Comparison of ENCODE assay signal across 8 cellular contexts in genomic region chr10:88934900-88935672, GRCh38. TPM values are rescaled to one million over a fixed set of nuclear protein-coding genes. Genes with fewer than 3 reads are reported as not detected.
DNase-seq lines count a peak whose midpoint lies in the region; ATAC-seq and TF ChIP-seq lines count a peak whose summit lies in the region.

No MANE protein-coding gene starts in this region.

- CTCF ChIA-PET in AG04449 (lab: Yijun Ruan, JAX), result interaction anchor here (0.6 to 15.5 kb wide), 48 partner anchors 11 to 372 kb away, joined by 3 to 1009 read pairs (median 5); partner anchors contain the start of genes ANKRD22, CH25H and FAS

- peak overlapping the region in 1 of 5 donors; percentile 11 for H3K9ac ChIP-seq in subcutaneous abdominal adipose tissue (ENCODE audit: low read length in 5 of 5)

- POLR2A ChIA-PET in AG04449 (lab: Yijun Ruan, JAX), result interaction anchor here (1.0 kb wide), 1 partner anchor 284 kb away, joined by 3 read pairs; no protein-coding TSS in a partner anchor

- H3K27ac ChIP-seq in RWPE2 (ENCODE audit: poor library complexity, severe bottlenecking) (no peak overlapping the region), neutrophil (peak overlapping the region; percentile 9), subcutaneous abdominal adipose tissue (ENCODE audit: low read depth, low read length) (peak overlapping the region; percentile 42)

- ATAC-seq in GM18909 (IDR thresholded peaks at IDR 0.05; ENCODE audit: poor library complexity, unreplicated experiment), result peak; percentile 45
- ATAC-seq in RWPE2 (ENCODE audit: low read depth), result peak; percentile 71

- no peaks in the 10 kb centered on the region for H3K27me3 ChIP-seq in RWPE2 (ENCODE audit: insufficient read depth, poor library complexity, severe bottlenecking)
- no peaks in the 10 kb centered on the region for H3K27me3 ChIP-seq in neutrophil
- H3K27me3 ChIP-seq in subcutaneous abdominal adipose tissue (ENCODE audit: control insufficient read depth in 5 of 5, insufficient read depth in 4 of 5, low read length in 5 of 5), result no peaks in the 10 kb centered on the region

- H3K9me3 ChIP-seq in RWPE2 (ENCODE audit: severe bottlenecking) (no peaks in the 10 kb centered on the region), neutrophil (no peaks in the 10 kb centered on the region), subcutaneous abdominal adipose tissue (ENCODE audit: control insufficient read depth in 5 of 5, low read length in 5 of 5) (no peaks in the 10 kb centered on the region)

- H3K4me1 ChIP-seq in RWPE2 (ENCODE audit: insufficient read depth, poor library complexity, severe bottlenecking), result peaks cover 3% of the 10 kb centered on the region
- peaks cover 14 to 19% of the 10 kb centered on the region in 2 experiments for H3K4me1 ChIP-seq in neutrophil (ENCODE audit: control insufficient read depth in 1 of 2, insufficient read depth in 1 of 2, low read depth in 1 of 2, low read length in 1 of 2)
- H3K4me1 ChIP-seq in subcutaneous abdominal adipose tissue (ENCODE audit: control insufficient read depth in 5 of 5, insufficient read depth in 5 of 5, low read length in 5 of 5), result peaks cover 2 to 23% (median 20%) of the 10 kb centered on the region in 5 donors

- TF ChIP-seq CTCF in AG04449 (IDR thresholded peaks at IDR 0.05; ENCODE audit: insufficient read depth, low read length, missing control alignments), result peak; percentile 81
- TF ChIP-seq CTCF in RWPE2 (IDR thresholded peaks at IDR 0.05; ENCODE audit: poor library complexity, severe bottlenecking), result peak; percentile 93
- TF ChIP-seq CTCF in fibroblast of villous mesenchyme (IDR thresholded peaks at IDR 0.05; ENCODE audit: insufficient read depth, low read depth, low read length), result peak; percentile 90
- TF ChIP-seq CTCF in neutrophil (IDR thresholded peaks at IDR 0.05), result peak; percentile 86

- no peak overlapping the region for H3K4me3 ChIP-seq in AG04449 (ENCODE audit: low read depth, low read length)
- no peak overlapping the region for H3K4me3 ChIP-seq in RWPE2 (ENCODE audit: severe bottlenecking)
- H3K4me3 ChIP-seq in fibroblast of villous mesenchyme (ENCODE audit: low read depth, low read length), result no peak overlapping the region
- no peak overlapping the region for H3K4me3 ChIP-seq in neutrophil (ENCODE audit: low read depth in 1 of 2, low read length in 1 of 2)
- peak overlapping the region in 1 of 5 donors; percentile 25 for H3K4me3 ChIP-seq in subcutaneous abdominal adipose tissue (ENCODE audit: low read depth in 1 of 5, low read length in 5 of 5)

- H3K36me3 ChIP-seq in RWPE2 (ENCODE audit: low read depth) (no peaks in the 10 kb centered on the region), neutrophil (no peaks in the 10 kb centered on the region), subcutaneous abdominal adipose tissue (ENCODE audit: control insufficient read depth in 5 of 5, insufficient read depth in 5 of 5, low read length in 5 of 5) (peaks cover 3 to 32% (median 16%) of the 10 kb centered on the region in 5 donors)

- no peak for DNase-seq in AG04449 (ENCODE audit: low read depth, low spot score)
- peak; percentile 84 for DNase-seq in LoVo (ENCODE audit: low spot score)
- DNase-seq in RWPE2 (ENCODE audit: low spot score), result no peak
- DNase-seq in activated effector memory CD4-positive, alpha-beta T cell treated with Interleukin-2 at 50 U/mL for 16 hours, result peak; percentile 55
- DNase-seq in fibroblast of villous mesenchyme (ENCODE audit: low read depth), result peak; percentile 87

RNA-seq across cellular contexts. Expression of gene ACTA2, which starts 17.5 kb away (rescaled TPM):
- 2,403 and 2,598 TPM in 2 replicates for total RNA-seq in fibroblast of villous mesenchyme

RNA-seq across cellular contexts. Expression of gene STAMBPL1, which starts 55.0 kb away (rescaled TPM):
- total RNA-seq in fibroblast of villous mesenchyme, result 98.9 and 120 TPM in 2 replicates

RNA-seq across cellular contexts. Expression of gene FAS, which starts 55.5 kb away (rescaled TPM):
- 49.0 and 95.9 TPM in 2 replicates for total RNA-seq in fibroblast of villous mesenchyme

Comparison
In these comparisons a context has a peak if more than half of its experiments do, and no peak if none do; other contexts are left out.
1. DNase-seq: peak in LoVo (single experiment), activated effector memory CD4-positive, alpha-beta T cell treated with Interleukin-2 at 50 U/mL for 16 hours (single experiment) and fibroblast of villous mesenchyme (single experiment); none in AG04449 (single experiment) and RWPE2 (single experiment).
2. Peak in every context shown above with its lines, with median percentiles within 50 percentile points of each other: CTCF ChIP-seq.